Comparison of ENCODE assay signal across 1 cellular context in the genomic region with DNA sequence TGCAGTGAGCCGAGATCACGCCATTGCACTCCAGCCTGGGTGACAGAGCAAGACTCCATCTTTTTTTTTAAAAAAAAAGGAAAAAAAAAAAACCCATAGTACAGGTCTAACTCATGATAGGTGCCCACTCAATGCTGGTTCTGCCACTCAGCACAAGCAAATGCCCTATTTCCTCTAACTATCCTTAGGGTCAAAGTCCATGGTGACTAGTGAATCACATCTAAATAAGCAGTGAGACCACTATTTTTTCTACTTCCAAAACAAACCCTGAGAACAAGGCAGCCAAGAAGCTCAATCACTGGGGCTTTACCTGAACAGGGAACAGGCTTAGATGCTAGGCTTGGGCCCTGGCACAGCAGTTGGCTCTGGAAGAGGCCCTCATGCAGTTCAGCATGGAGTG.
TF ChIP-seq lines count a peak whose summit lies in the region.

No MANE protein-coding gene starts in this region.

TF ChIP-seq in A549, 52 proteins besides CTCF, POLR2A, EP300 and RAD21 (continued from another document):
- TF ChIP-seq, protein P1, sequence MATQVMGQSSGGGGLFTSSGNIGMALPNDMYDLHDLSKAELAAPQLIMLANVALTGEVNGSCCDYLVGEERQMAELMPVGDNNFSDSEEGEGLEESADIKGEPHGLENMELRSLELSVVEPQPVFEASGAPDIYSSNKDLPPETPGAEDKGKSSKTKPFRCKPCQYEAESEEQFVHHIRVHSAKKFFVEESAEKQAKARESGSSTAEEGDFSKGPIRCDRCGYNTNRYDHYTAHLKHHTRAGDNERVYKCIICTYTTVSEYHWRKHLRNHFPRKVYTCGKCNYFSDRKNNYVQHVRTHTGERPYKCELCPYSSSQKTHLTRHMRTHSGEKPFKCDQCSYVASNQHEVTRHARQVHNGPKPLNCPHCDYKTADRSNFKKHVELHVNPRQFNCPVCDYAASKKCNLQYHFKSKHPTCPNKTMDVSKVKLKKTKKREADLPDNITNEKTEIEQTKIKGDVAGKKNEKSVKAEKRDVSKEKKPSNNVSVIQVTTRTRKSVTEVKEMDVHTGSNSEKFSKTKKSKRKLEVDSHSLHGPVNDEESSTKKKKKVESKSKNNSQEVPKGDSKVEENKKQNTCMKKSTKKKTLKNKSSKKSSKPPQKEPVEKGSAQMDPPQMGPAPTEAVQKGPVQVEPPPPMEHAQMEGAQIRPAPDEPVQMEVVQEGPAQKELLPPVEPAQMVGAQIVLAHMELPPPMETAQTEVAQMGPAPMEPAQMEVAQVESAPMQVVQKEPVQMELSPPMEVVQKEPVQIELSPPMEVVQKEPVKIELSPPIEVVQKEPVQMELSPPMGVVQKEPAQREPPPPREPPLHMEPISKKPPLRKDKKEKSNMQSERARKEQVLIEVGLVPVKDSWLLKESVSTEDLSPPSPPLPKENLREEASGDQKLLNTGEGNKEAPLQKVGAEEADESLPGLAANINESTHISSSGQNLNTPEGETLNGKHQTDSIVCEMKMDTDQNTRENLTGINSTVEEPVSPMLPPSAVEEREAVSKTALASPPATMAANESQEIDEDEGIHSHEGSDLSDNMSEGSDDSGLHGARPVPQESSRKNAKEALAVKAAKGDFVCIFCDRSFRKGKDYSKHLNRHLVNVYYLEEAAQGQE (IDR thresholded peaks at IDR 0.05), result no peak
